ENCODE assay signal across 8 cellular contexts in the genomic region with DNA sequence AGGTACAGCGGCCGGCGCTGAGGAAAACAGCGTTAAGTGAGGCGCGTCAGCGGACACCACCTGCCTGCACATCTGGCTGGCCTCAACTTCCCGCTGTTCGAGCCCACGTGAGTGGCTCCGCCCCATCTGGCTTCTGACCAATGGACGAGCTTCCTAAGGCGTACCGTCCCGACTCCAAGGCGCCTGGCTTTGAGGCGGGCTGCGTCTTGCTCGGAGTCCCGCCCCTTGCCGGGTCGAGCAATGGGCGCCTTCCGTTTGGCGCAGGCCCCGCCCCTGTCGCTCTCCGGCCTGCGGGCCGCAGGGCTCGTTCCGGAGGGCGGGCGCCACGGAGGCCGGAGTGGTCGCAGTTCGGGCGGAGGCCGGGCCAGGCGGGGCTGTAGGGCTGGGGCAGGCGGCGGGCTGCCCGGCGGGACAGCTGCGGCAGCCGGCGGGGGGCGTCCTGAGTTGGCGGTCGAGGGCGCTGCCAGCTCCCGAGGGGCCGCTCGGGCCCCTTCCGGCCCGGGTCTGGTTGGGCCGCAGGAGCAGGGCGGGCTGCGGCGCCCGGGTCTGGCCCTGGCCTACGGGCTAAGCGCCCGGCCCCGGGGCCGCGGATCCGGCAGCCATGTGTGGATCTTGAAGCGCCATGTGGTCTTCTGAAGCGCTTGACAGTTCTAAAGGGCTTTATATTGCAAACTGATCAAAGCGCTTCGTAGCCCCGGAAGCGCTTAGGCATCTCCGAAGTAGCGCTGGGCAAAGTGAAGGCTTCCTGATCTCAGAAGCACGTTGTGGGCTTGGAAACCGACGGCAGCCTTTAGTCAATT. TPM values are rescaled to one million over a fixed set of nuclear protein-coding genes. Genes with fewer than 3 reads are reported as not detected.
DNase-seq lines count a peak whose midpoint lies in the region; ATAC-seq and TF ChIP-seq lines count a peak whose summit lies in the region.

Gene TATDN2 (plus strand): TSS at position 276 of the 800 bp plus-strand sequence. CDS start 742 bp downstream, outside the sequence.

- WGBS in prostate gland = 2% methylated on average over 33 of the region's 80 CpGs

- peak in 3 of 4 experiments; percentile 8 to 35 (median 10) for TF ChIP-seq CTCF in prostate gland (IDR thresholded peaks at IDR 0.05)

- peak within 1 kb of the TSS; percentile 96 for H3K27ac Mint-ChIP-seq in T-helper 17 cell

- H3K27me3 ChIP-seq in prostate gland (replicated peaks; ENCODE audit: insufficient read depth) = no peaks in the 10 kb centered on the region

- H3K4me1 ChIP-seq in prostate gland (replicated peaks) = peaks cover 8% of the 10 kb centered on the region

- peak within 1 kb of the TSS; percentile 80 to 85 for H3K4me3 ChIP-seq in prostate gland

- peaks cover 36% of the 10 kb centered on the region for H3K4me1 Mint-ChIP-seq in T-helper 17 cell

- no peaks in the 10 kb centered on the region for H3K27me3 Mint-ChIP-seq in T-helper 17 cell

- H3K9me3 ChIP-seq in T-helper 17 cell (ENCODE audit: control insufficient read depth, low read length, poor library complexity, severe bottlenecking) (no peaks in the 10 kb centered on the region), prostate gland (no peaks in the 10 kb centered on the region)

- DNase-seq in NCI-H187 (lab: John Stamatoyannopoulos, UW) = peak; percentile 78 to 88
- DNase-seq in T-helper 17 cell = peak; percentile 84 to 90 (median 88)
- DNase-seq in amniotic stem cell (lab: John Stamatoyannopoulos, UW) = peak; percentile 93
- peak; percentile 99 for DNase-seq in left ventricle myocardium superior
- peak; percentile 96 for DNase-seq in prostate gland (ENCODE audit: low spot score)
- DNase-seq in ureter (ENCODE audit: low spot score) = peak; percentile 96

- no peaks in the 10 kb centered on the region for H3K36me3 ChIP-seq in prostate gland

- H3K4me3 Mint-ChIP-seq in T-helper 17 cell = peak within 1 kb of the TSS; percentile 98

- H3K27ac ChIP-seq in prostate gland = peak within 1 kb of the TSS; percentile 71 to 81

- TF ChIP-seq POLR2A in prostate gland (IDR thresholded peaks at IDR 0.05) = peak; percentile 87

- H3K36me3 Mint-ChIP-seq in T-helper 17 cell (ENCODE audit: low read depth) = peaks cover 5% of the 10 kb centered on the region

- ATAC-seq in GM18502 (IDR thresholded peaks at IDR 0.05; ENCODE audit: poor library complexity, unreplicated experiment) = peak; percentile 96
- ATAC-seq in HG02943 (IDR thresholded peaks at IDR 0.05; ENCODE audit: low read depth, unreplicated experiment) = peak; percentile 89
- peak; percentile 95 for ATAC-seq in T-helper 17 cell
- peak; percentile 99 for ATAC-seq in left ventricle myocardium superior

- intact Hi-C loops in left ventricle myocardium superior (cut with micrococcal nuclease) (no loop called here), prostate gland (cut with DNase I) (no loop called here)

RNA-seq across cellular contexts. Expression of gene TATDN2, which starts in this region (rescaled TPM):
- total RNA-seq in T-helper 17 cell (10 to 100 TPM; 56.8 to 63.7 TPM), left ventricle myocardium superior (17.0 TPM), prostate gland (10 to 100 TPM; 25.4 to 27.1 TPM), ureter (37.8 TPM)

Comparison
In these comparisons a context has a peak if more than half of its experiments do, and no peak if none do; other contexts are left out.
1. Peak in every context shown above with its lines: DNase-seq, ATAC-seq, H3K4me3 ChIP-seq and H3K27ac ChIP-seq.